Comparison of ENCODE assay signal across 30 cellular contexts in genomic region chr4:19657856-19658255, GRCh38.
"Had no signal": no experiment of that assay in that cellular context is flagged by ENCODE, and none has a peak within 500 bp of the region (broad histone marks: within the 10 kb centered on the region; RNA-seq: fewer than 3 reads in every experiment).

No MANE protein-coding gene starts in this region.

- ATAC-seq: left cardiac atrium; left lobe of liver; left ventricle myocardium superior; lower lobe of right lung; naive thymus-derived CD8-positive, alpha-beta T cell; pancreas; right cardiac atrium; sciatic nerve; stimulated activated effector memory CD8-positive, alpha-beta T cell treated with anti-CD3 and anti-CD28 coated beads, Interleukin-12 subunit alpha, Interleukin-12 subunit beta, amount 100 ng/mL, for 72 hours; upper lobe of right lung had no signal

- DNase-seq: kidney glomerular epithelial cell; left cardiac atrium; left ventricle myocardium superior; lower lobe of right lung; mammary epithelial cell; mesenchymal stem cell; naive thymus-derived CD8-positive, alpha-beta T cell; nucleus accumbens; pancreas; posterior cingulate gyrus; retina; right cardiac atrium; spleen; stimulated activated CD4-positive, alpha-beta T cell treated with anti-CD3 and anti-CD28 coated beads, Interleukin-4, amount 100 ng/mL, for 24 hours; stimulated activated naive CD4-positive, alpha-beta T cell; tibial artery; trophoblast cell; upper lobe of right lung had no signal

- H3K4me3 Mint-ChIP-seq: naive thymus-derived CD8-positive, alpha-beta T cell; nephron; neural crest cell; stimulated activated effector memory CD8-positive, alpha-beta T cell treated with anti-CD3 and anti-CD28 coated beads, Interleukin-12 subunit alpha, Interleukin-12 subunit beta, amount 100 ng/mL, for 72 hours; stimulated activated naive CD8-positive, alpha-beta T cell treated with anti-CD3 and anti-CD28 coated beads, Interleukin-15, Interleukin-2, amounts not matched to agents 100 ng/mL and 50 ng/mL, for 24 hours had no signal

- H3K36me3 Mint-ChIP-seq: naive thymus-derived CD8-positive, alpha-beta T cell; stimulated activated effector memory CD8-positive, alpha-beta T cell treated with anti-CD3 and anti-CD28 coated beads, Interleukin-12 subunit alpha, Interleukin-12 subunit beta, amount 100 ng/mL, for 72 hours had no signal

- FAIRE-seq: keratinocyte, pancreas, urothelium cell line had no signal

- H3K27me3 Mint-ChIP-seq: naive thymus-derived CD8-positive, alpha-beta T cell; stimulated activated naive CD8-positive, alpha-beta T cell treated with anti-CD3 and anti-CD28 coated beads, Interleukin-15, Interleukin-2, amounts not matched to agents 100 ng/mL and 50 ng/mL, for 24 hours had no signal

- H3K27ac ChIP-seq: lower lobe of right lung, pancreas, prostate gland, skin epidermis, spleen, suprapubic skin, thoracic aorta, tibial artery, upper lobe of right lung had no signal

- H3K9me3 ChIP-seq: lower lobe of right lung, pancreas, prostate gland, suprapubic skin, thoracic aorta, tibial artery, upper lobe of right lung had no signal

- H3K27ac Mint-ChIP-seq: naive thymus-derived CD8-positive, alpha-beta T cell; stimulated activated effector memory CD8-positive, alpha-beta T cell treated with anti-CD3 and anti-CD28 coated beads, Interleukin-12 subunit alpha, Interleukin-12 subunit beta, amount 100 ng/mL, for 72 hours; stimulated activated naive CD8-positive, alpha-beta T cell treated with anti-CD3 and anti-CD28 coated beads, Interleukin-15, Interleukin-2, amounts not matched to agents 100 ng/mL and 50 ng/mL, for 24 hours had no signal

- H3K4me1 ChIP-seq: lower lobe of right lung, pancreas, prostate gland, spleen, suprapubic skin, tibial artery, upper lobe of right lung had no signal

- H3K27me3 ChIP-seq: pancreas, spleen, suprapubic skin, tibial artery, upper lobe of right lung had no signal

- H3K36me3 ChIP-seq: lower lobe of right lung, pancreas, prostate gland, spleen, suprapubic skin, thoracic aorta, tibial artery, upper lobe of right lung had no signal

- H3K4me1 Mint-ChIP-seq: naive thymus-derived CD8-positive, alpha-beta T cell; neural crest cell; stimulated activated effector memory CD8-positive, alpha-beta T cell treated with anti-CD3 and anti-CD28 coated beads, Interleukin-12 subunit alpha, Interleukin-12 subunit beta, amount 100 ng/mL, for 72 hours had no signal

- H3K9me3 Mint-ChIP-seq: nephron, neural crest cell had no signal

- H3K4me3 ChIP-seq: lower lobe of right lung, pancreas, prostate gland, skin epidermis, spleen, suprapubic skin, thoracic aorta, tibial artery, upper lobe of right lung had no signal
